In the genomic region with DNA sequence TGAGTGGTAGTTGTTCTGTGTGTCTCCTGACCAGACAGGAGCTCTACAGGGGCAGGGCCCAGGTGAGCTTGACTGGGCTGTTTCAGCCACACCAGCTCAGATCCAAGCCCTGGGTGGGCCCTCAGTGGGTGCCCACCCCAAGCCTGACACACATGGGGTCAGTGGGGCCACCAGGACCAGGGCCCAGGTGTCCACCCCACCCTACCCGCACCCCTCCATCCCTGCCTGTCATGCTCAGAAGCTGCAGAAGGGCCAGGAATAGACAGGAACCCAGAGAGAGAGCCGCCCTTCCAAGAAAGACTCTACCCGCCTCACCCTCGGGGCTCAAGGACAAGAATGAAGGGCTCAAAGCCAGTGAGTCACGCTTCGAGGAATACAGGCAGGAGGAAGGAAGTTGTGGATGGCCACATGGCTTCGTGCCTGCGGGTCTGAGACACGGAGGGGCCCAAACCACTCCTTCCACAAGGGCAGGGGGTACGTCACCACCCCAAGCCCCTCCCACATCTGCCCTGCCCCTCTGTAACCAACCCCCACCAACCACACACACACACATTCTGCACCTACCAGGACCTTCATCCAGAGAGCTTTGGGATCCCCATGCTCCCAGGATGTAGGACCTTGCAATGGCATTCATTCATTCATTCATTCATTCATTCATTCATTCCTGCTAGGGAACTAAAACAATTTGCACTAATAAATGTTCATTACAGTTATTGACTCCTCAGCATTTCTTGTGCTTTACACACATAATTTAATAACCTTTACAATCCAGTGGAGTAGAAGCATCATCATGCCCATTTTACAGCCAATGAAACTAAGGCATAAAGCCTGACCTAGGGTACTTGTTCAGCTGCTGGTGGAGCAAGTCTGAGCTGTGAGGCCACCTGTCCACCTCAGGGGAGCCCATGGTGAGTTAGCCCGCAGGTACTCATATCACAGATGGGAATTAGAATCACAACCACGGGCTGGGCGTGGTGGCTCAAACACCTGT, we compare ENCODE assay signal across 1 cellular context.
TF ChIP-seq lines count a peak whose summit lies in the region.

No MANE protein-coding gene starts in this region.

TF ChIP-seq in K562, 482 proteins besides CTCF, POLR2A, EP300 and RAD21 (continued from another document and continues in another):
- TF ChIP-seq, protein P1, sequence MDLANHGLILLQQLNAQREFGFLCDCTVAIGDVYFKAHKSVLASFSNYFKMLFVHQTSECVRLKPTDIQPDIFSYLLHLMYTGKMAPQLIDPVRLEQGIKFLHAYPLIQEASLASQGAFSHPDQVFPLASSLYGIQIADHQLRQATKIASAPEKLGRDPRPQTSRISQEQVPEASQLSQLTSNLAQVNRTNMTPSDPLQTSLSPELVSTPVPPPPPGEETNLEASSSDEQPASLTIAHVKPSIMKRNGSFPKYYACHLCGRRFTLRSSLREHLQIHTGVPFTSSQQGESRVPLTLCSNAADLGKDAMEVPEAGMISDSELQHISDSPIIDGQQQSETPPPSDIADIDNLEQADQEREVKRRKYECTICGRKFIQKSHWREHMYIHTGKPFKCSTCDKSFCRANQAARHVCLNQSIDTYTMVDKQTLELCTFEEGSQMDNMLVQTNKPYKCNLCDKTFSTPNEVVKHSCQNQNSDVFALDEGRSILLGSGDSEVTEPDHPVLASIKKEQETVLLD (IDR thresholded peaks at IDR 0.05) = no peak
- TF ChIP-seq ZNF561 (CRISPR knock-in tag; conservative IDR thresholded peaks at IDR 0.05) (no peak), ZKSCAN8 (CRISPR knock-in tag; IDR thresholded peaks at IDR 0.05) (no peak), YY1 (IDR thresholded peaks at IDR 0.05; ENCODE audit: borderline replicate concordance in 1 of 3, control insufficient read depth in 1 of 3, extremely low read depth in 1 of 3, insufficient read depth in 3 of 3, insufficient read length in 1 of 3, insufficient replicate concordance in 2 of 3, low read depth in 1 of 3, low read length in 2 of 3) (no peak), ZNF197 (CRISPR knock-in tag; IDR thresholded peaks at IDR 0.05; ENCODE audit: low read depth) (no peak), NFATC3 (IDR thresholded peaks at IDR 0.05) (no peak), CBX1 (IDR thresholded peaks at IDR 0.05; ENCODE audit: low read depth) (0 out of 2 replicates have a peak, but pooled peaks have one; percentile 73), EGR1 (conservative IDR thresholded peaks at IDR 0.05) (no peak), ETV1 (tag; conservative IDR thresholded peaks at IDR 0.05; ENCODE audit: low read depth) (no peak), NR1H2 (CRISPR knock-in tag; IDR thresholded peaks at IDR 0.05) (no peak), MIER1 (IDR thresholded peaks at IDR 0.05; ENCODE audit: low read depth) (no peak), CBX8 (IDR thresholded peaks at IDR 0.05; ENCODE audit: borderline replicate concordance, extremely low read depth, low read depth, low read length, poor library complexity, severe bottlenecking) (no peak), GTF2A2 (tag; IDR thresholded peaks at IDR 0.05) (no peak), ZNF584 (CRISPR knock-in tag; IDR thresholded peaks at IDR 0.05; ENCODE audit: low read depth) (peak; percentile 70; the same call in 1 of the 2 replicates), TBP (optimal IDR thresholded peaks at IDR 0.05; ENCODE audit: low read depth, low read length) (no peak), HLTF (IDR thresholded peaks at IDR 0.05) (peak; percentile 77), TEAD2 (tag; IDR thresholded peaks at IDR 0.05) (no peak), ZKSCAN1 (IDR thresholded peaks at IDR 0.05; ENCODE audit: low read depth, low read length) (no peak), HDAC8 (tag; IDR thresholded peaks at IDR 0.05) (no peak), HSF4 (CRISPR knock-in tag; IDR thresholded peaks at IDR 0.05; ENCODE audit: borderline replicate concordance) (no peak), MEF2A (IDR thresholded peaks at IDR 0.05; ENCODE audit: control insufficient read depth, low read depth, low read length) (no peak), RBM25 (IDR thresholded peaks at IDR 0.05; ENCODE audit: low read depth, low read length, severe bottlenecking) (peak; percentile 70), EP400 (IDR thresholded peaks at IDR 0.05) (peak; percentile 80), SREBF1 (IDR thresholded peaks at IDR 0.05; ENCODE audit: borderline replicate concordance, low read depth, low read length) (no peak), CSDE1 (IDR thresholded peaks at IDR 0.05) (no peak), ASH1L (IDR thresholded peaks at IDR 0.05; ENCODE audit: borderline replicate concordance, low read depth, partially characterized antibody) (no peak), ZNF354B (CRISPR knock-in tag; IDR thresholded peaks at IDR 0.05) (no peak), L3MBTL2 (IDR thresholded peaks at IDR 0.05) (peak; percentile 89), TCF3 (CRISPR knock-in tag; IDR thresholded peaks at IDR 0.05) (no peak), E2F3 (CRISPR knock-in tag; IDR thresholded peaks at IDR 0.05) (no peak), SP1 (CRISPR knock-in tag; IDR thresholded peaks at IDR 0.05) (peak; percentile 48), PURB (CRISPR knock-in tag; IDR thresholded peaks at IDR 0.05; ENCODE audit: low read depth) (no peak), CREB1 (IDR thresholded peaks at IDR 0.05) (0 out of 2 replicates have a peak, but pooled peaks have one; percentile 20), CREB1 (CRISPR knock-in tag; IDR thresholded peaks at IDR 0.05) (no peak), SIN3A (IDR thresholded peaks at IDR 0.05; ENCODE audit: borderline replicate concordance in 2 of 2, control insufficient read depth in 1 of 2, low read depth in 2 of 2, low read length in 2 of 2) (no peak), MTA3 (IDR thresholded peaks at IDR 0.05; ENCODE audit: borderline replicate concordance) (no peak), CBFB (CRISPR knock-in tag; IDR thresholded peaks at IDR 0.05) (no peak), FOXA1 (IDR thresholded peaks at IDR 0.05; ENCODE audit: borderline replicate concordance) (no peak)
- TF ChIP-seq, protein P2, sequence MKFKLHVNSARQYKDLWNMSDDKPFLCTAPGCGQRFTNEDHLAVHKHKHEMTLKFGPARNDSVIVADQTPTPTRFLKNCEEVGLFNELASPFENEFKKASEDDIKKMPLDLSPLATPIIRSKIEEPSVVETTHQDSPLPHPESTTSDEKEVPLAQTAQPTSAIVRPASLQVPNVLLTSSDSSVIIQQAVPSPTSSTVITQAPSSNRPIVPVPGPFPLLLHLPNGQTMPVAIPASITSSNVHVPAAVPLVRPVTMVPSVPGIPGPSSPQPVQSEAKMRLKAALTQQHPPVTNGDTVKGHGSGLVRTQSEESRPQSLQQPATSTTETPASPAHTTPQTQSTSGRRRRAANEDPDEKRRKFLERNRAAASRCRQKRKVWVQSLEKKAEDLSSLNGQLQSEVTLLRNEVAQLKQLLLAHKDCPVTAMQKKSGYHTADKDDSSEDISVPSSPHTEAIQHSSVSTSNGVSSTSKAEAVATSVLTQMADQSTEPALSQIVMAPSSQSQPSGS (CRISPR knock-in tag; IDR thresholded peaks at IDR 0.05) = no peak
- TF ChIP-seq, protein P3, sequence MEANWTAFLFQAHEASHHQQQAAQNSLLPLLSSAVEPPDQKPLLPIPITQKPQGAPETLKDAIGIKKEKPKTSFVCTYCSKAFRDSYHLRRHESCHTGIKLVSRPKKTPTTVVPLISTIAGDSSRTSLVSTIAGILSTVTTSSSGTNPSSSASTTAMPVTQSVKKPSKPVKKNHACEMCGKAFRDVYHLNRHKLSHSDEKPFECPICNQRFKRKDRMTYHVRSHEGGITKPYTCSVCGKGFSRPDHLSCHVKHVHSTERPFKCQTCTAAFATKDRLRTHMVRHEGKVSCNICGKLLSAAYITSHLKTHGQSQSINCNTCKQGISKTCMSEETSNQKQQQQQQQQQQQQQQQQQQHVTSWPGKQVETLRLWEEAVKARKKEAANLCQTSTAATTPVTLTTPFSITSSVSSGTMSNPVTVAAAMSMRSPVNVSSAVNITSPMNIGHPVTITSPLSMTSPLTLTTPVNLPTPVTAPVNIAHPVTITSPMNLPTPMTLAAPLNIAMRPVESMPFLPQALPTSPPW (CRISPR knock-in tag; IDR thresholded peaks at IDR 0.05) = 0 out of 2 replicates have a peak, but pooled peaks have one; percentile 25
- TF ChIP-seq, protein P4, sequence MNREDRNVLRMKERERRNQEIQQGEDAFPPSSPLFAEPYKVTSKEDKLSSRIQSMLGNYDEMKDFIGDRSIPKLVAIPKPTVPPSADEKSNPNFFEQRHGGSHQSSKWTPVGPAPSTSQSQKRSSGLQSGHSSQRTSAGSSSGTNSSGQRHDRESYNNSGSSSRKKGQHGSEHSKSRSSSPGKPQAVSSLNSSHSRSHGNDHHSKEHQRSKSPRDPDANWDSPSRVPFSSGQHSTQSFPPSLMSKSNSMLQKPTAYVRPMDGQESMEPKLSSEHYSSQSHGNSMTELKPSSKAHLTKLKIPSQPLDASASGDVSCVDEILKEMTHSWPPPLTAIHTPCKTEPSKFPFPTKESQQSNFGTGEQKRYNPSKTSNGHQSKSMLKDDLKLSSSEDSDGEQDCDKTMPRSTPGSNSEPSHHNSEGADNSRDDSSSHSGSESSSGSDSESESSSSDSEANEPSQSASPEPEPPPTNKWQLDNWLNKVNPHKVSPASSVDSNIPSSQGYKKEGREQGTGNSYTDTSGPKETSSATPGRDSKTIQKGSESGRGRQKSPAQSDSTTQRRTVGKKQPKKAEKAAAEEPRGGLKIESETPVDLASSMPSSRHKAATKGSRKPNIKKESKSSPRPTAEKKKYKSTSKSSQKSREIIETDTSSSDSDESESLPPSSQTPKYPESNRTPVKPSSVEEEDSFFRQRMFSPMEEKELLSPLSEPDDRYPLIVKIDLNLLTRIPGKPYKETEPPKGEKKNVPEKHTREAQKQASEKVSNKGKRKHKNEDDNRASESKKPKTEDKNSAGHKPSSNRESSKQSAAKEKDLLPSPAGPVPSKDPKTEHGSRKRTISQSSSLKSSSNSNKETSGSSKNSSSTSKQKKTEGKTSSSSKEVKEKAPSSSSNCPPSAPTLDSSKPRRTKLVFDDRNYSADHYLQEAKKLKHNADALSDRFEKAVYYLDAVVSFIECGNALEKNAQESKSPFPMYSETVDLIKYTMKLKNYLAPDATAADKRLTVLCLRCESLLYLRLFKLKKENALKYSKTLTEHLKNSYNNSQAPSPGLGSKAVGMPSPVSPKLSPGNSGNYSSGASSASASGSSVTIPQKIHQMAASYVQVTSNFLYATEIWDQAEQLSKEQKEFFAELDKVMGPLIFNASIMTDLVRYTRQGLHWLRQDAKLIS (CRISPR knock-in tag; IDR thresholded peaks at IDR 0.05) = no peak
- TF ChIP-seq, protein P5, sequence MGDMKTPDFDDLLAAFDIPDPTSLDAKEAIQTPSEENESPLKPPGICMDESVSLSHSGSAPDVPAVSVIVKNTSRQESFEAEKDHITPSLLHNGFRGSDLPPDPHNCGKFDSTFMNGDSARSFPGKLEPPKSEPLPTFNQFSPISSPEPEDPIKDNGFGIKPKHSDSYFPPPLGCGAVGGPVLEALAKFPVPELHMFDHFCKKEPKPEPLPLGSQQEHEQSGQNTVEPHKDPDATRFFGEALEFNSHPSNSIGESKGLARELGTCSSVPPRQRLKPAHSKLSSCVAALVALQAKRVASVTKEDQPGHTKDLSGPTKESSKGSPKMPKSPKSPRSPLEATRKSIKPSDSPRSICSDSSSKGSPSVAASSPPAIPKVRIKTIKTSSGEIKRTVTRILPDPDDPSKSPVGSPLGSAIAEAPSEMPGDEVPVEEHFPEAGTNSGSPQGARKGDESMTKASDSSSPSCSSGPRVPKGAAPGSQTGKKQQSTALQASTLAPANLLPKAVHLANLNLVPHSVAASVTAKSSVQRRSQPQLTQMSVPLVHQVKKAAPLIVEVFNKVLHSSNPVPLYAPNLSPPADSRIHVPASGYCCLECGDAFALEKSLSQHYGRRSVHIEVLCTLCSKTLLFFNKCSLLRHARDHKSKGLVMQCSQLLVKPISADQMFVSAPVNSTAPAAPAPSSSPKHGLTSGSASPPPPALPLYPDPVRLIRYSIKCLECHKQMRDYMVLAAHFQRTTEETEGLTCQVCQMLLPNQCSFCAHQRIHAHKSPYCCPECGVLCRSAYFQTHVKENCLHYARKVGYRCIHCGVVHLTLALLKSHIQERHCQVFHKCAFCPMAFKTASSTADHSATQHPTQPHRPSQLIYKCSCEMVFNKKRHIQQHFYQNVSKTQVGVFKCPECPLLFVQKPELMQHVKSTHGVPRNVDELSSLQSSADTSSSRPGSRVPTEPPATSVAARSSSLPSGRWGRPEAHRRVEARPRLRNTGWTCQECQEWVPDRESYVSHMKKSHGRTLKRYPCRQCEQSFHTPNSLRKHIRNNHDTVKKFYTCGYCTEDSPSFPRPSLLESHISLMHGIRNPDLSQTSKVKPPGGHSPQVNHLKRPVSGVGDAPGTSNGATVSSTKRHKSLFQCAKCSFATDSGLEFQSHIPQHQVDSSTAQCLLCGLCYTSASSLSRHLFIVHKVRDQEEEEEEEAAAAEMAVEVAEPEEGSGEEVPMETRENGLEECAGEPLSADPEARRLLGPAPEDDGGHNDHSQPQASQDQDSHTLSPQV (IDR thresholded peaks at IDR 0.05) = peak; percentile 83
- TF ChIP-seq, protein P6, sequence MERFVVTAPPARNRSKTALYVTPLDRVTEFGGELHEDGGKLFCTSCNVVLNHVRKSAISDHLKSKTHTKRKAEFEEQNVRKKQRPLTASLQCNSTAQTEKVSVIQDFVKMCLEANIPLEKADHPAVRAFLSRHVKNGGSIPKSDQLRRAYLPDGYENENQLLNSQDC (CRISPR knock-in tag; IDR thresholded peaks at IDR 0.05) = no peak
- TF ChIP-seq, protein P7, sequence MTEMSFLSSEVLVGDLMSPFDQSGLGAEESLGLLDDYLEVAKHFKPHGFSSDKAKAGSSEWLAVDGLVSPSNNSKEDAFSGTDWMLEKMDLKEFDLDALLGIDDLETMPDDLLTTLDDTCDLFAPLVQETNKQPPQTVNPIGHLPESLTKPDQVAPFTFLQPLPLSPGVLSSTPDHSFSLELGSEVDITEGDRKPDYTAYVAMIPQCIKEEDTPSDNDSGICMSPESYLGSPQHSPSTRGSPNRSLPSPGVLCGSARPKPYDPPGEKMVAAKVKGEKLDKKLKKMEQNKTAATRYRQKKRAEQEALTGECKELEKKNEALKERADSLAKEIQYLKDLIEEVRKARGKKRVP (CRISPR knock-in tag; IDR thresholded peaks at IDR 0.05) = no peak
- TF ChIP-seq, protein P8, sequence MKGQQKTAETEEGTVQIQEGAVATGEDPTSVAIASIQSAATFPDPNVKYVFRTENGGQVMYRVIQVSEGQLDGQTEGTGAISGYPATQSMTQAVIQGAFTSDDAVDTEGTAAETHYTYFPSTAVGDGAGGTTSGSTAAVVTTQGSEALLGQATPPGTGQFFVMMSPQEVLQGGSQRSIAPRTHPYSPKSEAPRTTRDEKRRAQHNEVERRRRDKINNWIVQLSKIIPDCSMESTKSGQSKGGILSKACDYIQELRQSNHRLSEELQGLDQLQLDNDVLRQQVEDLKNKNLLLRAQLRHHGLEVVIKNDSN (CRISPR knock-in tag; IDR thresholded peaks at IDR 0.05) = peak; percentile 59
- TF ChIP-seq, protein P9, sequence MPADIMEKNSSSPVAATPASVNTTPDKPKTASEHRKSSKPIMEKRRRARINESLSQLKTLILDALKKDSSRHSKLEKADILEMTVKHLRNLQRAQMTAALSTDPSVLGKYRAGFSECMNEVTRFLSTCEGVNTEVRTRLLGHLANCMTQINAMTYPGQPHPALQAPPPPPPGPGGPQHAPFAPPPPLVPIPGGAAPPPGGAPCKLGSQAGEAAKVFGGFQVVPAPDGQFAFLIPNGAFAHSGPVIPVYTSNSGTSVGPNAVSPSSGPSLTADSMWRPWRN (IDR thresholded peaks at IDR 0.05; ENCODE audit: low read depth) = no peak
- TF ChIP-seq, protein P10, sequence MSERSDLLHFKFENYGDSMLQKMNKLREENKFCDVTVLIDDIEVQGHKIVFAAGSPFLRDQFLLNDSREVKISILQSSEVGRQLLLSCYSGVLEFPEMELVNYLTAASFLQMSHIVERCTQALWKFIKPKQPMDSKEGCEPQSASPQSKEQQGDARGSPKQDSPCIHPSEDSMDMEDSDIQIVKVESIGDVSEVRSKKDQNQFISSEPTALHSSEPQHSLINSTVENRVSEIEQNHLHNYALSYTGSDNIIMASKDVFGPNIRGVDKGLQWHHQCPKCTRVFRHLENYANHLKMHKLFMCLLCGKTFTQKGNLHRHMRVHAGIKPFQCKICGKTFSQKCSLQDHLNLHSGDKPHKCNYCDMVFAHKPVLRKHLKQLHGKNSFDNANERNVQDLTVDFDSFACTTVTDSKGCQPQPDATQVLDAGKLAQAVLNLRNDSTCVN (CRISPR knock-in tag; IDR thresholded peaks at IDR 0.05) = no peak
